39 cellular contexts compared by ENCODE assay signal in the genomic region with DNA sequence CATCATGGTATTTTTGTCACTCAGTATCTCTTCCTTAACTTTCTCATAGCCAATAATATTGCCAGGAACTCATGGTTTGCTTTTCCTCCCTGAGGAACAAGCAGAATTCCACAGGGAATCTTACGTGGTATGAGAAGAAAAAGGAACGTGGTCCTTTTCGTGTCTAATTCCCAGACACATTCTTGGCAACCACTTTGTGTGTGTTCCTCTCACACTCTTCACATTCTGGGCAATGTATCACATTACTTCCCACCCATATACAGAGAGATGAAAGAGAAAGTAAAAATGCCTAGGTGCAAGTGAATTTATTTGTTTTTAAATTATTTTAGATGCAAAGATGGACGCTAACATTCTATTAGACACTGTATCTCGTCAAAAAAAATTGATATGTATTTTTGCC.
DNase-seq lines count a peak whose midpoint lies in the region; ATAC-seq, FAIRE-seq and TF ChIP-seq lines count a peak whose summit lies in the region.
"Had no signal": no experiment of that assay in that cellular context is flagged by ENCODE, and none has a peak within 500 bp of the region (broad histone marks: within the 10 kb centered on the region; RNA-seq: fewer than 3 reads in every experiment).

No MANE protein-coding gene starts in this region.

- FAIRE-seq in kidney (lab: Jason Lieb, UNC), result no peak
- FAIRE-seq: A549, GM18507, GM19239, H1, islet of Langerhans, urothelium cell line had no signal

- no peaks in the 10 kb centered on the region for H3K27me3 Mint-ChIP-seq in nephron progenitor cell (ENCODE audit: low read depth, poor library complexity)
- H3K27me3 Mint-ChIP-seq: activated naive CD8-positive, alpha-beta T cell treated with anti-CD3 and anti-CD28 coated beads, Interleukin-2, amount 50 U/mL, for 24 hours; CD4-positive, CD25-positive, alpha-beta regulatory T cell; naive thymus-derived CD8-positive, alpha-beta T cell had no signal

- H3K9ac ChIP-seq in kidney (ENCODE audit: low read length in 2 of 2), result no peak overlapping the region

- H3K36me3 Mint-ChIP-seq in nephron progenitor cell (ENCODE audit: low read depth), result peaks cover 76% of the 10 kb centered on the region
- H3K36me3 Mint-ChIP-seq: CD4-positive, CD25-positive, alpha-beta regulatory T cell had no signal

- no peak overlapping the region for H3K27ac Mint-ChIP-seq in nephron progenitor cell
- H3K27ac Mint-ChIP-seq: activated naive CD8-positive, alpha-beta T cell treated with anti-CD3 and anti-CD28 coated beads, Interleukin-2, amount 50 U/mL, for 24 hours; CD4-positive, CD25-positive, alpha-beta regulatory T cell; HFFc6; naive thymus-derived CD8-positive, alpha-beta T cell had no signal

- H3K9me3 Mint-ChIP-seq in nephron progenitor cell, result peaks cover 24% of the 10 kb centered on the region

- H3K4me3 Mint-ChIP-seq in nephron progenitor cell, result no peak overlapping the region
- H3K4me3 Mint-ChIP-seq: activated naive CD8-positive, alpha-beta T cell treated with anti-CD3 and anti-CD28 coated beads, Interleukin-2, amount 50 U/mL, for 24 hours; CD4-positive, CD25-positive, alpha-beta regulatory T cell; HFFc6; naive thymus-derived CD8-positive, alpha-beta T cell had no signal

- TF ChIP-seq CTCF in cardiac fibroblast (IDR thresholded peaks at IDR 0.05; ENCODE audit: low read depth, low read length) (no peak), heart right ventricle (IDR thresholded peaks at IDR 0.05) (no peak), osteoblast (IDR thresholded peaks at IDR 0.05; ENCODE audit: extremely low read depth, low read depth, low read length) (no peak), kidney (IDR thresholded peaks at IDR 0.05; ENCODE audit: borderline replicate concordance, extremely low read depth, insufficient read depth) (no peak), nephron progenitor cell (IDR thresholded peaks at IDR 0.05) (no peak)

- H3K9me3 ChIP-seq in heart right ventricle (peaks cover 0 to 9% (median 0%) of the 10 kb centered on the region in 11 donors), osteoblast (ENCODE audit: low read depth, low read length) (no peaks in the 10 kb centered on the region), kidney (ENCODE audit: control insufficient read depth in 1 of 2, low read length in 2 of 2) (no peaks in the 10 kb centered on the region)
- H3K9me3 ChIP-seq: suprapubic skin had no signal

- H3K4me1 Mint-ChIP-seq in nephron progenitor cell, result peaks cover 5% of the 10 kb centered on the region
- H3K4me1 Mint-ChIP-seq: activated naive CD8-positive, alpha-beta T cell treated with anti-CD3 and anti-CD28 coated beads, Interleukin-2, amount 50 U/mL, for 24 hours; naive thymus-derived CD8-positive, alpha-beta T cell had no signal

- ATAC-seq in heart right ventricle (peak in 6 of 8 donors; percentile 62 to 77 (median 71)), HG02885 (IDR thresholded peaks at IDR 0.05; ENCODE audit: poor library complexity, unreplicated experiment) (no peak)
- ATAC-seq: A549; activated CD4-positive, CD25-positive, alpha-beta regulatory T cell treated with anti-CD3 and anti-CD28 coated beads, Interleukin-2, amount 50 U/mL, for 24 hours; activated naive CD8-positive, alpha-beta T cell treated with anti-CD3 and anti-CD28 coated beads, Interleukin-2, amount 50 U/mL, for 24 hours; naive thymus-derived CD8-positive, alpha-beta T cell had no signal

- WGBS in heart right ventricle, 2 donors, result 40 to 47% methylated on average over 5 of the region's 5 CpGs

- peak; percentile 2 for DNase-seq in HT1080 (ENCODE audit: low read depth)
- DNase-seq in cardiac fibroblast (ENCODE audit: low read depth in 2 of 2), result peak; percentile 67 to 80
- DNase-seq in heart right ventricle, result no peak
- DNase-seq in osteoblast (ENCODE audit: insufficient read length, low spot score, missing footprints), result no peak
- no peak for DNase-seq in NCI-H82 treated with DMSO at 0.1 percent for 48 hours (lab: John Stamatoyannopoulos, UW; ENCODE audit: unreplicated experiment)
- no peak for DNase-seq in kidney
- no peak for DNase-seq in nephron progenitor cell
- DNase-seq: activated CD4-positive, alpha-beta T cell treated with anti-CD3 and anti-CD28 coated beads, Interleukin-2, amount 50 U/mL, for 48 hours; activated naive CD8-positive, alpha-beta T cell treated with anti-CD3 and anti-CD28 coated beads, Interleukin-2, amount 50 U/mL, for 24 hours; activated T-cell treated with anti-CD3 and anti-CD28 coated beads, Interleukin-2, amount 50 U/mL, for 48 hours; AML-193; CD4-positive, CD25-positive, alpha-beta regulatory T cell; cerebellar nuclear complex; EL; HFFc6; KG1; MG63; midbrain; naive thymus-derived CD8-positive, alpha-beta T cell; NCI-H1105 treated with DMSO at 0.1 percent for 48 hours; NCI-H187 treated with DMSO at 0.1 percent for 48 hours; NCI-H524 treated with DMSO at 0.1 percent for 48 hours; NK-92 treated with Interleukin-12 subunit alpha and Interleukin-12 subunit beta, amount 100 ng/mL, for 24 hours; nucleus accumbens; PC-9; SHP77; stimulated activated CD4-positive, alpha-beta T cell treated with anti-CD3 and anti-CD28 coated beads, Interleukin-1b, Interleukin-23, amount 100 ng/mL, for 48 hours; stimulated activated naive CD4-positive, alpha-beta T cell treated with Interleukin-2 at 50 U/mL for 16 hours; T-helper 2 cell had no signal

- H4K20me1 ChIP-seq in osteoblast (ENCODE audit: insufficient read depth, low read length), result peaks cover under 1% of the 10 kb centered on the region

- H3K4me3 ChIP-seq in cardiac fibroblast (replicated peaks in 1 of 2; ENCODE audit: low read depth in 2 of 2, low read length in 2 of 2) (no peak overlapping the region), heart right ventricle (peak overlapping the region in 3 of 10 donors; percentile 10 to 13 (median 12)), osteoblast (ENCODE audit: insufficient read depth, low read length) (peak overlapping the region; percentile 10), kidney (ENCODE audit: low read length in 2 of 2) (no peak overlapping the region)
- H3K4me3 ChIP-seq: A549, MG63, PC-9, suprapubic skin had no signal

- H3K27ac ChIP-seq in heart right ventricle (peak overlapping the region in 8 of 10 donors; percentile 0 to 67 (median 28)), osteoblast (ENCODE audit: low read depth, low read length) (no peak overlapping the region), kidney (ENCODE audit: low read depth in 2 of 2, low read length in 2 of 2) (no peak overlapping the region)
- H3K27ac ChIP-seq: A549, HL-60, PC-9, suprapubic skin had no signal

- H3K4me1 ChIP-seq in heart right ventricle, result peaks cover 2 to 51% (median 20%) of the 10 kb centered on the region in 9 donors
- H3K4me1 ChIP-seq in osteoblast (ENCODE audit: insufficient read depth, low read length), result peaks cover 7% of the 10 kb centered on the region
- no peaks in the 10 kb centered on the region for H3K4me1 ChIP-seq in kidney (ENCODE audit: control insufficient read depth in 1 of 2, insufficient read depth in 1 of 2, low read depth in 1 of 2, low read length in 2 of 2)
- H3K4me1 ChIP-seq: A549, suprapubic skin had no signal

- no peaks in the 10 kb centered on the region for H3K36me3 ChIP-seq in heart right ventricle
- H3K36me3 ChIP-seq in osteoblast (ENCODE audit: insufficient read depth, low read length), result no peaks in the 10 kb centered on the region
- H3K36me3 ChIP-seq in kidney (ENCODE audit: control insufficient read depth in 1 of 2, insufficient read depth in 2 of 2, low read length in 2 of 2), result no peaks in the 10 kb centered on the region
- H3K36me3 ChIP-seq: MG63, suprapubic skin had no signal

- H2AFZ ChIP-seq in osteoblast (ENCODE audit: low read length), result no peak overlapping the region
- H2AFZ ChIP-seq: PC-9 had no signal

- H3K4me2 ChIP-seq in osteoblast (ENCODE audit: insufficient read depth, low read length), result peak overlapping the region; percentile 37
- H3K4me2 ChIP-seq: A549, PC-9 had no signal

- intact Hi-C loops in heart right ventricle (cut with DNase I) (loop anchor here in 1 of 10 donors (5.0 kb wide), 1 partner anchor 100 kb away; no protein-coding TSS in a partner anchor), kidney (cut with DNase I) (no loop called here)

- H3K79me2 ChIP-seq in osteoblast (ENCODE audit: insufficient read depth, low read length), result peaks cover 74% of the 10 kb centered on the region

- H3K27me3 ChIP-seq in heart right ventricle (no peaks in the 10 kb centered on the region), osteoblast (ENCODE audit: insufficient read depth, low read length) (no peaks in the 10 kb centered on the region)
- H3K27me3 ChIP-seq: MG63, suprapubic skin had no signal

Comparison
In these comparisons a context has a peak if more than half of its experiments do, and no peak if none do; other contexts are left out.
1. DNase-seq: peak in HT1080 (single experiment) and cardiac fibroblast (2 of 2); none in heart right ventricle (0 of 2), osteoblast (single experiment), NCI-H82 treated with DMSO at 0.1 percent for 48 hours (single experiment), kidney (single experiment) and nephron progenitor cell (single experiment).
2. H3K27ac ChIP-seq: peak in heart right ventricle (8 of 10); none in osteoblast (single experiment) and kidney (0 of 2).